In the genomic region with DNA sequence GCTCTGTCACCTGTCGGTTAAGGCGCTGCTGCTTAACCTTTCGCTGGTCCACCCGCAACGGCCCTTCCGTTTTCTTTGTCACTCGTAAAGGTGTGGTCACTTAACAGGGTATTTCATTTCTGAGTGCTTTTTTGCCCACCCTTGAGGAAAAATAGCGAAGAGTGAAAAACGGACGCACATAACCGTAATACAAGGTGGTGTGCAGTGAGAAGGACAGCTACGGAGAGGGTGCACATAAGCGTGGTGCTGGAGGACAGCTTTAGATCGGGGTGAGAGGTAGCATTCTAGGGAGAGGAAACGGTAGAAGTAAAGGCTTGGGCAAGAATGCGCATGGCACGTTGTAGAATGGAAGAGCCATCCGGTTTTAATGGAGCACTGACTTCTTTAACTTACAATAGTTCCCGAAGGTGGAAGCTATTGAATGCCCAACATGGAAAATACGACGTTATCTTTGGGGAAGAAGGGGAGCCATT, we compare ENCODE assay signal across 1 cellular context.
TF ChIP-seq lines count a peak whose summit lies in the region.

No MANE protein-coding gene starts in this region.

TF ChIP-seq in K562, 482 proteins besides CTCF, POLR2A, EP300 and RAD21 (continues in another document):
- TF ChIP-seq, protein P1, sequence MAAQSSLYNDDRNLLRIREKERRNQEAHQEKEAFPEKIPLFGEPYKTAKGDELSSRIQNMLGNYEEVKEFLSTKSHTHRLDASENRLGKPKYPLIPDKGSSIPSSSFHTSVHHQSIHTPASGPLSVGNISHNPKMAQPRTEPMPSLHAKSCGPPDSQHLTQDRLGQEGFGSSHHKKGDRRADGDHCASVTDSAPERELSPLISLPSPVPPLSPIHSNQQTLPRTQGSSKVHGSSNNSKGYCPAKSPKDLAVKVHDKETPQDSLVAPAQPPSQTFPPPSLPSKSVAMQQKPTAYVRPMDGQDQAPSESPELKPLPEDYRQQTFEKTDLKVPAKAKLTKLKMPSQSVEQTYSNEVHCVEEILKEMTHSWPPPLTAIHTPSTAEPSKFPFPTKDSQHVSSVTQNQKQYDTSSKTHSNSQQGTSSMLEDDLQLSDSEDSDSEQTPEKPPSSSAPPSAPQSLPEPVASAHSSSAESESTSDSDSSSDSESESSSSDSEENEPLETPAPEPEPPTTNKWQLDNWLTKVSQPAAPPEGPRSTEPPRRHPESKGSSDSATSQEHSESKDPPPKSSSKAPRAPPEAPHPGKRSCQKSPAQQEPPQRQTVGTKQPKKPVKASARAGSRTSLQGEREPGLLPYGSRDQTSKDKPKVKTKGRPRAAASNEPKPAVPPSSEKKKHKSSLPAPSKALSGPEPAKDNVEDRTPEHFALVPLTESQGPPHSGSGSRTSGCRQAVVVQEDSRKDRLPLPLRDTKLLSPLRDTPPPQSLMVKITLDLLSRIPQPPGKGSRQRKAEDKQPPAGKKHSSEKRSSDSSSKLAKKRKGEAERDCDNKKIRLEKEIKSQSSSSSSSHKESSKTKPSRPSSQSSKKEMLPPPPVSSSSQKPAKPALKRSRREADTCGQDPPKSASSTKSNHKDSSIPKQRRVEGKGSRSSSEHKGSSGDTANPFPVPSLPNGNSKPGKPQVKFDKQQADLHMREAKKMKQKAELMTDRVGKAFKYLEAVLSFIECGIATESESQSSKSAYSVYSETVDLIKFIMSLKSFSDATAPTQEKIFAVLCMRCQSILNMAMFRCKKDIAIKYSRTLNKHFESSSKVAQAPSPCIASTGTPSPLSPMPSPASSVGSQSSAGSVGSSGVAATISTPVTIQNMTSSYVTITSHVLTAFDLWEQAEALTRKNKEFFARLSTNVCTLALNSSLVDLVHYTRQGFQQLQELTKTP (IDR thresholded peaks at IDR 0.05; ENCODE audit: low read depth in 1 of 2, partially characterized antibody in 2 of 2) = peak in 1 of 2 experiments; percentile 13
- TF ChIP-seq, protein P2, sequence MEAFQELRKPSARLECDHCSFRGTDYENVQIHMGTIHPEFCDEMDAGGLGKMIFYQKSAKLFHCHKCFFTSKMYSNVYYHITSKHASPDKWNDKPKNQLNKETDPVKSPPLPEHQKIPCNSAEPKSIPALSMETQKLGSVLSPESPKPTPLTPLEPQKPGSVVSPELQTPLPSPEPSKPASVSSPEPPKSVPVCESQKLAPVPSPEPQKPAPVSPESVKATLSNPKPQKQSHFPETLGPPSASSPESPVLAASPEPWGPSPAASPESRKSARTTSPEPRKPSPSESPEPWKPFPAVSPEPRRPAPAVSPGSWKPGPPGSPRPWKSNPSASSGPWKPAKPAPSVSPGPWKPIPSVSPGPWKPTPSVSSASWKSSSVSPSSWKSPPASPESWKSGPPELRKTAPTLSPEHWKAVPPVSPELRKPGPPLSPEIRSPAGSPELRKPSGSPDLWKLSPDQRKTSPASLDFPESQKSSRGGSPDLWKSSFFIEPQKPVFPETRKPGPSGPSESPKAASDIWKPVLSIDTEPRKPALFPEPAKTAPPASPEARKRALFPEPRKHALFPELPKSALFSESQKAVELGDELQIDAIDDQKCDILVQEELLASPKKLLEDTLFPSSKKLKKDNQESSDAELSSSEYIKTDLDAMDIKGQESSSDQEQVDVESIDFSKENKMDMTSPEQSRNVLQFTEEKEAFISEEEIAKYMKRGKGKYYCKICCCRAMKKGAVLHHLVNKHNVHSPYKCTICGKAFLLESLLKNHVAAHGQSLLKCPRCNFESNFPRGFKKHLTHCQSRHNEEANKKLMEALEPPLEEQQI (IDR thresholded peaks at IDR 0.05) = no peak
- TF ChIP-seq, protein P3, sequence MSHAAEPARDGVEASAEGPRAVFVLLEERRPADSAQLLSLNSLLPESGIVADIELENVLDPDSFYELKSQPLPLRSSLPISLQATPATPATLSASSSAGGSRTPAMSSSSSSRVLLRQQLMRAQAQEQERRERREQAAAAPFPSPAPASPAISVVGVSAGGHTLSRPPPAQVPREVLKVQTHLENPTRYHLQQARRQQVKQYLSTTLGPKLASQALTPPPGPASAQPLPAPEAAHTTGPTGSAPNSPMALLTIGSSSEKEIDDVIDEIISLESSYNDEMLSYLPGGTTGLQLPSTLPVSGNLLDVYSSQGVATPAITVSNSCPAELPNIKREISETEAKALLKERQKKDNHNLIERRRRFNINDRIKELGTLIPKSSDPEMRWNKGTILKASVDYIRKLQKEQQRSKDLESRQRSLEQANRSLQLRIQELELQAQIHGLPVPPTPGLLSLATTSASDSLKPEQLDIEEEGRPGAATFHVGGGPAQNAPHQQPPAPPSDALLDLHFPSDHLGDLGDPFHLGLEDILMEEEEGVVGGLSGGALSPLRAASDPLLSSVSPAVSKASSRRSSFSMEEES (CRISPR knock-in tag; IDR thresholded peaks at IDR 0.05) = no peak
- TF ChIP-seq, protein P4, sequence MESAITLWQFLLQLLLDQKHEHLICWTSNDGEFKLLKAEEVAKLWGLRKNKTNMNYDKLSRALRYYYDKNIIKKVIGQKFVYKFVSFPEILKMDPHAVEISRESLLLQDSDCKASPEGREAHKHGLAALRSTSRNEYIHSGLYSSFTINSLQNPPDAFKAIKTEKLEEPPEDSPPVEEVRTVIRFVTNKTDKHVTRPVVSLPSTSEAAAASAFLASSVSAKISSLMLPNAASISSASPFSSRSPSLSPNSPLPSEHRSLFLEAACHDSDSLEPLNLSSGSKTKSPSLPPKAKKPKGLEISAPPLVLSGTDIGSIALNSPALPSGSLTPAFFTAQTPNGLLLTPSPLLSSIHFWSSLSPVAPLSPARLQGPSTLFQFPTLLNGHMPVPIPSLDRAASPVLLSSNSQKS (CRISPR knock-in tag; IDR thresholded peaks at IDR 0.05) = no peak
- TF ChIP-seq, protein P5, sequence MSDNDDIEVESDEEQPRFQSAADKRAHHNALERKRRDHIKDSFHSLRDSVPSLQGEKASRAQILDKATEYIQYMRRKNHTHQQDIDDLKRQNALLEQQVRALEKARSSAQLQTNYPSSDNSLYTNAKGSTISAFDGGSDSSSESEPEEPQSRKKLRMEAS (CRISPR knock-in tag; IDR thresholded peaks at IDR 0.05) = no peak
- TF ChIP-seq KDM5B (IDR thresholded peaks at IDR 0.05; ENCODE audit: insufficient replicate concordance, low read depth, low read length) (no peak), NCOA2 (IDR thresholded peaks at IDR 0.05; ENCODE audit: partially characterized antibody in 2 of 2) (no peak), ARID2 (IDR thresholded peaks at IDR 0.05) (peak; percentile 33; the same call in 1 of the 2 replicates), MAFG (tag; conservative IDR thresholded peaks at IDR 0.05) (no peak), ZNF57 (CRISPR knock-in tag; IDR thresholded peaks at IDR 0.05) (no peak), ZNF561 (CRISPR knock-in tag; conservative IDR thresholded peaks at IDR 0.05) (no peak), MED1 (CRISPR knock-in tag; IDR thresholded peaks at IDR 0.05; ENCODE audit: borderline replicate concordance) (no peak), TEAD4 (IDR thresholded peaks at IDR 0.05; ENCODE audit: low read length) (no peak), TEAD4 (CRISPR knock-in tag; IDR thresholded peaks at IDR 0.05; ENCODE audit: borderline replicate concordance) (no peak), SREBF1 (IDR thresholded peaks at IDR 0.05; ENCODE audit: borderline replicate concordance, low read depth, low read length) (no peak), E2F3 (CRISPR knock-in tag; IDR thresholded peaks at IDR 0.05) (no peak), SMAD1 (IDR thresholded peaks at IDR 0.05; ENCODE audit: low read depth, low read length, partially characterized antibody) (no peak), NCOA4 (IDR thresholded peaks at IDR 0.05; ENCODE audit: partially characterized antibody) (no peak), PRPF4 (IDR thresholded peaks at IDR 0.05; ENCODE audit: insufficient read depth, low read depth, low read length, poor library complexity, severe bottlenecking) (no peak), HMG20A (CRISPR knock-in tag; conservative IDR thresholded peaks at IDR 0.05) (no peak), RBBP5 (IDR thresholded peaks at IDR 0.05; ENCODE audit: borderline replicate concordance, insufficient read depth, low read length, poor library complexity, severe bottlenecking) (no peak), HLTF (IDR thresholded peaks at IDR 0.05) (no peak), ZNF165 (CRISPR knock-in tag; IDR thresholded peaks at IDR 0.05; ENCODE audit: borderline replicate concordance) (no peak), EZH2 (IDR thresholded peaks at IDR 0.05; ENCODE audit: borderline replicate concordance, low read depth, low read length) (no peak), FOXK2 (conservative IDR thresholded peaks at IDR 0.05 in 1 of 2, IDR thresholded peaks at IDR 0.05 in 1 of 2; ENCODE audit: low read depth in 2 of 2) (no peak), NELFE (IDR thresholded peaks at IDR 0.05; ENCODE audit: insufficient read depth, insufficient read length) (no peak), HEY1 (CRISPR knock-in tag; IDR thresholded peaks at IDR 0.05; ENCODE audit: borderline replicate concordance) (no peak), ZNF384 (IDR thresholded peaks at IDR 0.05; ENCODE audit: low read depth, low read length) (no peak), CHCHD3 (CRISPR knock-in tag; IDR thresholded peaks at IDR 0.05) (no peak), ETS2 (tag; IDR thresholded peaks at IDR 0.05; ENCODE audit: borderline replicate concordance, poor library complexity, severe bottlenecking) (no peak)
- TF ChIP-seq, protein P6, sequence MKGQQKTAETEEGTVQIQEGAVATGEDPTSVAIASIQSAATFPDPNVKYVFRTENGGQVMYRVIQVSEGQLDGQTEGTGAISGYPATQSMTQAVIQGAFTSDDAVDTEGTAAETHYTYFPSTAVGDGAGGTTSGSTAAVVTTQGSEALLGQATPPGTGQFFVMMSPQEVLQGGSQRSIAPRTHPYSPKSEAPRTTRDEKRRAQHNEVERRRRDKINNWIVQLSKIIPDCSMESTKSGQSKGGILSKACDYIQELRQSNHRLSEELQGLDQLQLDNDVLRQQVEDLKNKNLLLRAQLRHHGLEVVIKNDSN (CRISPR knock-in tag; IDR thresholded peaks at IDR 0.05) = no peak
- TF ChIP-seq, protein P7, sequence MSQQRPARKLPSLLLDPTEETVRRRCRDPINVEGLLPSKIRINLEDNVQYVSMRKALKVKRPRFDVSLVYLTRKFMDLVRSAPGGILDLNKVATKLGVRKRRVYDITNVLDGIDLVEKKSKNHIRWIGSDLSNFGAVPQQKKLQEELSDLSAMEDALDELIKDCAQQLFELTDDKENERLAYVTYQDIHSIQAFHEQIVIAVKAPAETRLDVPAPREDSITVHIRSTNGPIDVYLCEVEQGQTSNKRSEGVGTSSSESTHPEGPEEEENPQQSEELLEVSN (IDR thresholded peaks at IDR 0.05; ENCODE audit: borderline replicate concordance in 1 of 2, extremely low read depth in 1 of 2, insufficient read depth in 1 of 2, insufficient read length in 1 of 2, low read depth in 1 of 2, low read length in 1 of 2, poor library complexity in 1 of 2, severe bottlenecking in 1 of 2) = no peak
- TF ChIP-seq, protein P8, sequence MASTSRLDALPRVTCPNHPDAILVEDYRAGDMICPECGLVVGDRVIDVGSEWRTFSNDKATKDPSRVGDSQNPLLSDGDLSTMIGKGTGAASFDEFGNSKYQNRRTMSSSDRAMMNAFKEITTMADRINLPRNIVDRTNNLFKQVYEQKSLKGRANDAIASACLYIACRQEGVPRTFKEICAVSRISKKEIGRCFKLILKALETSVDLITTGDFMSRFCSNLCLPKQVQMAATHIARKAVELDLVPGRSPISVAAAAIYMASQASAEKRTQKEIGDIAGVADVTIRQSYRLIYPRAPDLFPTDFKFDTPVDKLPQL (IDR thresholded peaks at IDR 0.05; ENCODE audit: extremely low read depth, insufficient read length) = no peak
- TF ChIP-seq, protein P9, sequence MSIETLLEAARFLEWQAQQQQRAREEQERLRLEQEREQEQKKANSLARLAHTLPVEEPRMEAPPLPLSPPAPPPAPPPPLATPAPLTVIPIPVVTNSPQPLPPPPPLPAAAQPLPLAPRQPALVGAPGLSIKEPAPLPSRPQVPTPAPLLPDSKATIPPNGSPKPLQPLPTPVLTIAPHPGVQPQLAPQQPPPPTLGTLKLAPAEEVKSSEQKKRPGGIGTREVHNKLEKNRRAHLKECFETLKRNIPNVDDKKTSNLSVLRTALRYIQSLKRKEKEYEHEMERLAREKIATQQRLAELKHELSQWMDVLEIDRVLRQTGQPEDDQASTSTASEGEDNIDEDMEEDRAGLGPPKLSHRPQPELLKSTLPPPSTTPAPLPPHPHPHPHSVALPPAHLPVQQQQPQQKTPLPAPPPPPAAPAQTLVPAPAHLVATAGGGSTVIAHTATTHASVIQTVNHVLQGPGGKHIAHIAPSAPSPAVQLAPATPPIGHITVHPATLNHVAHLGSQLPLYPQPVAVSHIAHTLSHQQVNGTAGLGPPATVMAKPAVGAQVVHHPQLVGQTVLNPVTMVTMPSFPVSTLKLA (conservative IDR thresholded peaks at IDR 0.05) = no peak
- TF ChIP-seq, protein P10, sequence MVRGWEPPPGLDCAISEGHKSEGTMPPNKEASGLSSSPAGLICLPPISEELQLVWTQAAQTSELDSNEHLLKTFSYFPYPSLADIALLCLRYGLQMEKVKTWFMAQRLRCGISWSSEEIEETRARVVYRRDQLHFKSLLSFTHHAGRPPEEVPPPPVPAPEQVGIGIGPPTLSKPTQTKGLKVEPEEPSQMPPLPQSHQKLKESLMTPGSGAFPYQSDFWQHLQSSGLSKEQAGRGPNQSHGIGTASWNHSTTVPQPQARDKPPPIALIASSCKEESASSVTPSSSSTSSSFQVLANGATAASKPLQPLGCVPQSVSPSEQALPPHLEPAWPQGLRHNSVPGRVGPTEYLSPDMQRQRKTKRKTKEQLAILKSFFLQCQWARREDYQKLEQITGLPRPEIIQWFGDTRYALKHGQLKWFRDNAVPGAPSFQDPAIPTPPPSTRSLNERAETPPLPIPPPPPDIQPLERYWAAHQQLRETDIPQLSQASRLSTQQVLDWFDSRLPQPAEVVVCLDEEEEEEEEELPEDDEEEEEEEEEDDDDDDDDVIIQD (CRISPR knock-in tag; IDR thresholded peaks at IDR 0.05) = no peak
- TF ChIP-seq, protein P11, sequence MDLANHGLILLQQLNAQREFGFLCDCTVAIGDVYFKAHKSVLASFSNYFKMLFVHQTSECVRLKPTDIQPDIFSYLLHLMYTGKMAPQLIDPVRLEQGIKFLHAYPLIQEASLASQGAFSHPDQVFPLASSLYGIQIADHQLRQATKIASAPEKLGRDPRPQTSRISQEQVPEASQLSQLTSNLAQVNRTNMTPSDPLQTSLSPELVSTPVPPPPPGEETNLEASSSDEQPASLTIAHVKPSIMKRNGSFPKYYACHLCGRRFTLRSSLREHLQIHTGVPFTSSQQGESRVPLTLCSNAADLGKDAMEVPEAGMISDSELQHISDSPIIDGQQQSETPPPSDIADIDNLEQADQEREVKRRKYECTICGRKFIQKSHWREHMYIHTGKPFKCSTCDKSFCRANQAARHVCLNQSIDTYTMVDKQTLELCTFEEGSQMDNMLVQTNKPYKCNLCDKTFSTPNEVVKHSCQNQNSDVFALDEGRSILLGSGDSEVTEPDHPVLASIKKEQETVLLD (IDR thresholded peaks at IDR 0.05) = no peak
- TF ChIP-seq, protein P12, sequence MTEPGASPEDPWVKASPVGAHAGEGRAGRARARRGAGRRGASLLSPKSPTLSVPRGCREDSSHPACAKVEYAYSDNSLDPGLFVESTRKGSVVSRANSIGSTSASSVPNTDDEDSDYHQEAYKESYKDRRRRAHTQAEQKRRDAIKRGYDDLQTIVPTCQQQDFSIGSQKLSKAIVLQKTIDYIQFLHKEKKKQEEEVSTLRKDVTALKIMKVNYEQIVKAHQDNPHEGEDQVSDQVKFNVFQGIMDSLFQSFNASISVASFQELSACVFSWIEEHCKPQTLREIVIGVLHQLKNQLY (CRISPR knock-in tag; conservative IDR thresholded peaks at IDR 0.05) = 0 out of 4 replicates have a peak, but pooled peaks of 1 of the 2 experiments have one; percentile 47
- TF ChIP-seq, protein P13, sequence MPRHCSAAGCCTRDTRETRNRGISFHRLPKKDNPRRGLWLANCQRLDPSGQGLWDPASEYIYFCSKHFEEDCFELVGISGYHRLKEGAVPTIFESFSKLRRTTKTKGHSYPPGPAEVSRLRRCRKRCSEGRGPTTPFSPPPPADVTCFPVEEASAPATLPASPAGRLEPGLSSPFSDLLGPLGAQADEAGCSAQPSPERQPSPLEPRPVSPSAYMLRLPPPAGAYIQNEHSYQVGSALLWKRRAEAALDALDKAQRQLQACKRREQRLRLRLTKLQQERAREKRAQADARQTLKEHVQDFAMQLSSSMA (CRISPR knock-in tag; IDR thresholded peaks at IDR 0.05) = no peak
